ENCODE assay signal across 25 cellular contexts in the genomic region with DNA sequence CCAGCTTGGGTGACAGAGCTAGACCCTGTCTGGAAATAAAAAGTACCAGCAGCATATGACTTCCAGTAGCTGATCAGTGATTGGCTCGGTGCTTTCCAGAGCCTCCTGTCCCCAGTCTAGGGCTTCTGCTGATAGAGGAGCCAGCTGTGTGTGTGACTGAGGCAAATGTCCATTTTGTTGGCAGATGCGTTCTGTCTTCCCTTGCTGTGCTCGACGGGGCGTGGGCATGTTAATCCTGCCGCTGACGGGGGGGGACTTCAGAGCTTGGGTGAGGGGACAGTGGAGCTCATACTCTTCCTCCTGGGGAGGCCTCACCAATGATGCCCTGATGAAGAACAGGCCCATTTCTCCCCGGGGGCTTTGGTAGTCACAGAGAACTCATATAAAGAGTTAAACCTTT.
"Had no signal": no experiment of that assay in that cellular context is flagged by ENCODE, and none has a peak within 500 bp of the region (broad histone marks: within the 10 kb centered on the region; RNA-seq: fewer than 3 reads in every experiment).

No MANE protein-coding gene starts in this region.

- H3K27me3 Mint-ChIP-seq: natural killer cell treated with Interleukin-12 subunit alpha and Interleukin-12 subunit beta and Interleukin-15 and Interleukin-18, amount 100 ng/mL, for 72 hours; progenitor cell of endocrine pancreas; stimulated activated naive CD8-positive, alpha-beta T cell treated with anti-CD3 and anti-CD28 coated beads, Interleukin-15, Interleukin-2, amounts not matched to agents 100 ng/mL and 50 ng/mL, for 24 hours; type B pancreatic cell had no signal

- H3K27me3 ChIP-seq: colonic mucosa, foreskin keratinocyte, neural progenitor cell, pancreas, right lobe of liver, thyroid gland, uterus had no signal

- H3K9me3 ChIP-seq: colonic mucosa, pancreas, right lobe of liver, thyroid gland, uterus had no signal

- H3K4me1 Mint-ChIP-seq: neural progenitor cell had no signal

- H3K27ac Mint-ChIP-seq: endodermal cell; natural killer cell treated with Interleukin-12 subunit alpha and Interleukin-12 subunit beta and Interleukin-15 and Interleukin-18, amount 100 ng/mL, for 72 hours; neural progenitor cell; progenitor cell of endocrine pancreas; stimulated activated effector memory CD8-positive, alpha-beta T cell treated with anti-CD3 and anti-CD28 coated beads, Interleukin-12 subunit alpha, Interleukin-12 subunit beta, amount 100 ng/mL, for 72 hours; stimulated activated naive CD8-positive, alpha-beta T cell treated with anti-CD3 and anti-CD28 coated beads, Interleukin-15, Interleukin-2, amounts not matched to agents 100 ng/mL and 50 ng/mL, for 24 hours; type B pancreatic cell had no signal

- ATAC-seq: foreskin keratinocyte; left colon; left ventricle myocardium superior; natural killer cell treated with Interleukin-12 subunit alpha and Interleukin-12 subunit beta and Interleukin-15 and Interleukin-18, amount 100 ng/mL, for 72 hours; pancreas; right lobe of liver; stimulated activated effector memory CD8-positive, alpha-beta T cell treated with anti-CD3 and anti-CD28 coated beads, Interleukin-12 subunit alpha, Interleukin-12 subunit beta, amount 100 ng/mL, for 72 hours had no signal

- H3K36me3 ChIP-seq: neural progenitor cell, uterus had no signal

- H3K9me3 Mint-ChIP-seq: endodermal cell; natural killer cell treated with Interleukin-12 subunit alpha and Interleukin-12 subunit beta and Interleukin-15 and Interleukin-18, amount 100 ng/mL, for 72 hours; neural progenitor cell; stimulated activated effector memory CD8-positive, alpha-beta T cell treated with anti-CD3 and anti-CD28 coated beads, Interleukin-12 subunit alpha, Interleukin-12 subunit beta, amount 100 ng/mL, for 72 hours; stimulated activated naive CD8-positive, alpha-beta T cell treated with anti-CD3 and anti-CD28 coated beads, Interleukin-15, Interleukin-2, amounts not matched to agents 100 ng/mL and 50 ng/mL, for 24 hours; type B pancreatic cell had no signal

- DNase-seq: colonic mucosa; dermis blood vessel endothelial cell; endodermal cell; erythroblast; foreskin keratinocyte; head of caudate nucleus; hippocampal formation; left colon; left ventricle myocardium superior; mesenchymal stem cell; midbrain; nucleus accumbens; right lobe of liver; stimulated activated CD4-positive, alpha-beta T cell treated with anti-CD3 and anti-CD28 coated beads, Interleukin-4, amount 100 ng/mL, for 1 hour; stimulated activated CD8-positive, alpha-beta memory T cell treated with anti-CD3 and anti-CD28 coated beads, Interleukin-4, amount 100 ng/mL, for 48 hours; thyroid gland; uterus had no signal

- H3K4me3 Mint-ChIP-seq: endodermal cell; natural killer cell treated with Interleukin-12 subunit alpha and Interleukin-12 subunit beta and Interleukin-15 and Interleukin-18, amount 100 ng/mL, for 72 hours; neural progenitor cell; stimulated activated effector memory CD8-positive, alpha-beta T cell treated with anti-CD3 and anti-CD28 coated beads, Interleukin-12 subunit alpha, Interleukin-12 subunit beta, amount 100 ng/mL, for 72 hours; stimulated activated naive CD8-positive, alpha-beta T cell treated with anti-CD3 and anti-CD28 coated beads, Interleukin-15, Interleukin-2, amounts not matched to agents 100 ng/mL and 50 ng/mL, for 24 hours; type B pancreatic cell had no signal

- H3K4me3 ChIP-seq: colonic mucosa, lung, neural progenitor cell, pancreas, right lobe of liver, thyroid gland, uterus had no signal

- H3K4me1 ChIP-seq: colonic mucosa, foreskin keratinocyte, neural progenitor cell, pancreas, uterus had no signal

- H3K27ac ChIP-seq: colonic mucosa, foreskin keratinocyte, neural progenitor cell, pancreas, right lobe of liver had no signal
